1 cellular context compared by ENCODE assay signal in genomic region chr21:29176721-29177120, GRCh38.
TF ChIP-seq lines count a peak whose summit lies in the region.

No MANE protein-coding gene starts in this region.

TF ChIP-seq in GM12878, 131 proteins besides CTCF, POLR2A, EP300 and RAD21:
- TF ChIP-seq IRF3 (IDR thresholded peaks at IDR 0.05) (no peak), USF1 (IDR thresholded peaks at IDR 0.05; ENCODE audit: borderline replicate concordance, extremely low read length, insufficient read depth, low read depth, low read length) (peak; percentile 29), RAD51 (IDR thresholded peaks at IDR 0.05) (peak; percentile 28; the same call in 1 of the 2 replicates)
